ENCODE assay signal across 10 cellular contexts in the genomic region with DNA sequence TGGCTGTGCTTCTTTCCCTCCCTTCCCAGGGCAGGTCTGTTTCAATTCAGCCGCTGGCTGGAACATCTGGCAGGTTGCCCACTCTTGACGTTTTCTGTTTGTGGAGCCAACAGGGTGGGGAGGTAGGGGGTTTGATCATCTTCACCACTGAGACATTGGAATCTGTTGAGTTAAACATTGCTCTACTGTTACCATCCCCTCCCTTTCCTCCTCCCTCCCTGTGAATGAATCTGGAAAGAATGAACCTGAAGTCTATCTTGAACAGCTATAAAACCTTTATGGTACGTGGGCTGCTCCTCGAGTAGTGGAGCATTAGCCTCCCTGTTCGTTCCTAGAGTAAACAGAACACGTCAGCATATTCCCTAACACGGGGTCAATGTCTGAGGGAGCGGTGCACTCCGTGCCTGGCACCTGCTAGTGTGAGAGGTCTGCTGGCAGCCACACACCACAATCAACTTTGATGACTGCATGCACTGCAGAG.
DNase-seq lines count a peak whose midpoint lies in the region; ATAC-seq, FAIRE-seq and TF ChIP-seq lines count a peak whose summit lies in the region.
"Had no signal": no experiment of that assay in that cellular context is flagged by ENCODE, and none has a peak within 500 bp of the region (broad histone marks: within the 10 kb centered on the region; RNA-seq: fewer than 3 reads in every experiment).

No MANE protein-coding gene starts in this region.

- ATAC-seq in right cardiac atrium, result peak; percentile 86 to 96
- ATAC-seq in GM18505 (IDR thresholded peaks at IDR 0.05; ENCODE audit: unreplicated experiment), result no peak
- no peak for ATAC-seq in activated naive CD8-positive, alpha-beta T cell treated with anti-CD3 and anti-CD28 coated beads, Interleukin-2, amount 50 U/mL, for 24 hours

- peaks cover 11% of the 10 kb centered on the region for H3K4me1 ChIP-seq in adipocyte (ENCODE audit: control insufficient read depth, insufficient read depth, low read length)
- H3K4me1 ChIP-seq in right cardiac atrium (ENCODE audit: control insufficient read depth, insufficient read depth, low read length), result no peaks in the 10 kb centered on the region
- H3K4me1 ChIP-seq in stomach smooth muscle (ENCODE audit: control insufficient read depth, insufficient read depth, low read length), result peaks cover 20% of the 10 kb centered on the region
- no peaks in the 10 kb centered on the region for H3K4me1 ChIP-seq in CD4-positive, alpha-beta memory T cell (ENCODE audit: insufficient read depth, low read length)

- no peak overlapping the region for H3K4me3 Mint-ChIP-seq in CD4-positive, alpha-beta memory T cell
- H3K4me3 Mint-ChIP-seq in activated naive CD8-positive, alpha-beta T cell treated with anti-CD3 and anti-CD28 coated beads, Interleukin-2, amount 50 U/mL, for 24 hours, result no peak overlapping the region
- H3K4me3 Mint-ChIP-seq: dendritic cell treated with granulocyte-macrophage colony-stimulating factor and Interleukin-4, amounts not matched to agents 40 ng/mL and 50 ng/mL, for 4 days had no signal

- no peaks in the 10 kb centered on the region for H3K4me1 Mint-ChIP-seq in CD4-positive, alpha-beta memory T cell
- H3K4me1 Mint-ChIP-seq in activated naive CD8-positive, alpha-beta T cell treated with anti-CD3 and anti-CD28 coated beads, Interleukin-2, amount 50 U/mL, for 24 hours, result no peaks in the 10 kb centered on the region

- peaks cover 0 to 4% (median 0%) of the 10 kb centered on the region in 8 donors for H3K9me3 Mint-ChIP-seq in CD4-positive, alpha-beta memory T cell
- no peaks in the 10 kb centered on the region for H3K9me3 Mint-ChIP-seq in activated naive CD8-positive, alpha-beta T cell treated with anti-CD3 and anti-CD28 coated beads, Interleukin-2, amount 50 U/mL, for 24 hours
- H3K9me3 Mint-ChIP-seq: dendritic cell treated with granulocyte-macrophage colony-stimulating factor and Interleukin-4, amounts not matched to agents 40 ng/mL and 50 ng/mL, for 4 days had no signal

- H3K4me3 ChIP-seq in adipocyte (ENCODE audit: low read length) (no peak overlapping the region), right cardiac atrium (ENCODE audit: low read length) (no peak overlapping the region), stomach smooth muscle (ENCODE audit: low read length in 2 of 2) (peak overlapping the region; percentile 24 to 37)
- no peak overlapping the region for H3K4me3 ChIP-seq in CD4-positive, alpha-beta memory T cell (ENCODE audit: low read length in 2 of 2)
- H3K4me3 ChIP-seq: skin epidermis had no signal

- peaks cover 0 to 3% of the 10 kb centered on the region in 2 donors for H3K27me3 Mint-ChIP-seq in CD4-positive, alpha-beta memory T cell
- H3K27me3 Mint-ChIP-seq in activated naive CD8-positive, alpha-beta T cell treated with anti-CD3 and anti-CD28 coated beads, Interleukin-2, amount 50 U/mL, for 24 hours, result no peaks in the 10 kb centered on the region
- H3K27me3 Mint-ChIP-seq: dendritic cell treated with granulocyte-macrophage colony-stimulating factor and Interleukin-4, amounts not matched to agents 40 ng/mL and 50 ng/mL, for 4 days had no signal

- H3K27ac ChIP-seq in right cardiac atrium (ENCODE audit: low read length) (no peak overlapping the region), stomach smooth muscle (ENCODE audit: low read length) (peak overlapping the region; percentile 62)
- H3K27ac ChIP-seq in CD4-positive, alpha-beta memory T cell (ENCODE audit: low read depth, low read length), result no peak overlapping the region
- H3K27ac ChIP-seq: skin epidermis had no signal

- H3K9me3 ChIP-seq in adipocyte (ENCODE audit: control insufficient read depth, low read length) (peaks cover 4% of the 10 kb centered on the region), right cardiac atrium (ENCODE audit: control insufficient read depth, low read length) (peaks cover 1% of the 10 kb centered on the region), stomach smooth muscle (ENCODE audit: control insufficient read depth in 2 of 2, low read length in 2 of 2) (no peaks in the 10 kb centered on the region)
- H3K9me3 ChIP-seq in CD4-positive, alpha-beta memory T cell (ENCODE audit: control insufficient read depth in 1 of 2, low read length in 2 of 2), result no peaks in the 10 kb centered on the region

- no peak for TF ChIP-seq POLR2A in GM18505 (IDR thresholded peaks at IDR 0.05; ENCODE audit: borderline replicate concordance, extremely low read depth, insufficient read depth, insufficient read length)

- FAIRE-seq in HTR-8/SVneo (lab: Jason Lieb, UNC), result peak; percentile 91

- no peaks in the 10 kb centered on the region for H3K27me3 ChIP-seq in adipocyte (replicated peaks; ENCODE audit: control insufficient read depth, insufficient read depth, low read length)
- no peaks in the 10 kb centered on the region for H3K27me3 ChIP-seq in right cardiac atrium (ENCODE audit: control insufficient read depth, insufficient read depth)
- no peaks in the 10 kb centered on the region for H3K27me3 ChIP-seq in stomach smooth muscle (ENCODE audit: control insufficient read depth in 1 of 2, insufficient read depth in 2 of 2, low read length in 2 of 2)
- H3K27me3 ChIP-seq in CD4-positive, alpha-beta memory T cell (ENCODE audit: insufficient read depth, low read length), result no peaks in the 10 kb centered on the region

- H3K36me3 Mint-ChIP-seq in CD4-positive, alpha-beta memory T cell, result no peaks in the 10 kb centered on the region
- no peaks in the 10 kb centered on the region for H3K36me3 Mint-ChIP-seq in activated naive CD8-positive, alpha-beta T cell treated with anti-CD3 and anti-CD28 coated beads, Interleukin-2, amount 50 U/mL, for 24 hours (ENCODE audit: low read depth)

- no peak overlapping the region for H3K9ac ChIP-seq in adipocyte (ENCODE audit: low read length)
- H3K9ac ChIP-seq in stomach smooth muscle (ENCODE audit: low read length in 2 of 2), result no peak overlapping the region

- H3K36me3 ChIP-seq in adipocyte (ENCODE audit: control insufficient read depth, insufficient read depth, low read length, severe bottlenecking), result no peaks in the 10 kb centered on the region
- no peaks in the 10 kb centered on the region for H3K36me3 ChIP-seq in stomach smooth muscle (ENCODE audit: control insufficient read depth in 2 of 2, insufficient read depth in 2 of 2, low read length in 2 of 2)
- no peaks in the 10 kb centered on the region for H3K36me3 ChIP-seq in CD4-positive, alpha-beta memory T cell (ENCODE audit: insufficient read depth, low read length)

- intact Hi-C loops in right cardiac atrium (cut with DNase I), result loop anchor here in 1 of 4 donors (10.0 kb wide), 1 partner anchor 62 kb away; no protein-coding TSS in a partner anchor
- intact Hi-C loops in CD4-positive, alpha-beta memory T cell (cut with micrococcal nuclease), result no loop called here

- CTCF ChIA-PET in CD4-positive, alpha-beta memory T cell (lab: Charles Lee; ENCODE audit: partially characterized antibody), result no interaction called here

- POLR2A ChIA-PET in CD4-positive, alpha-beta memory T cell (lab: Charles Lee; ENCODE audit: partially characterized antibody), result no interaction called here

- DNase-seq in HTR-8/SVneo (ENCODE audit: insufficient read length, low spot score) (peak; percentile 35), adipocyte (ENCODE audit: low read depth) (peak; percentile 83), right cardiac atrium (peak; percentile 76 to 81 (median 79)), NCI-H1436 (lab: John Stamatoyannopoulos, UW) (no peak)
- no peak for DNase-seq in CD4-positive, alpha-beta memory T cell
- no peak for DNase-seq in activated naive CD8-positive, alpha-beta T cell treated with anti-CD3 and anti-CD28 coated beads, Interleukin-2, amount 50 U/mL, for 24 hours

- 13% methylated on average over 9 of the region's 9 CpGs for WGBS in right cardiac atrium

- no peak overlapping the region for H3K27ac Mint-ChIP-seq in CD4-positive, alpha-beta memory T cell
- H3K27ac Mint-ChIP-seq in activated naive CD8-positive, alpha-beta T cell treated with anti-CD3 and anti-CD28 coated beads, Interleukin-2, amount 50 U/mL, for 24 hours, result no peak overlapping the region
- H3K27ac Mint-ChIP-seq: dendritic cell treated with granulocyte-macrophage colony-stimulating factor and Interleukin-4, amounts not matched to agents 40 ng/mL and 50 ng/mL, for 4 days had no signal

Comparison
In these comparisons a context has a peak if more than half of its experiments do, and no peak if none do; other contexts are left out.
1. DNase-seq: peak in HTR-8/SVneo (single experiment), adipocyte (single experiment) and right cardiac atrium (3 of 3); none in NCI-H1436 (single experiment), CD4-positive, alpha-beta memory T cell (0 of 5) and activated naive CD8-positive, alpha-beta T cell treated with anti-CD3 and anti-CD28 coated beads, Interleukin-2, amount 50 U/mL, for 24 hours (single experiment).
2. H3K4me3 ChIP-seq: peak in stomach smooth muscle (2 of 2); none in adipocyte (single experiment), right cardiac atrium (single experiment) and CD4-positive, alpha-beta memory T cell (0 of 2).
3. ATAC-seq: peak in right cardiac atrium (2 of 2); none in GM18505 (single experiment) and activated naive CD8-positive, alpha-beta T cell treated with anti-CD3 and anti-CD28 coated beads, Interleukin-2, amount 50 U/mL, for 24 hours (single experiment).